Comparison of ENCODE assay signal across 25 cellular contexts in genomic region chr16:47872228-47872627, GRCh38.
"Had no signal": no experiment of that assay in that cellular context is flagged by ENCODE, and none has a peak within 500 bp of the region (broad histone marks: within the 10 kb centered on the region; RNA-seq: fewer than 3 reads in every experiment).

No MANE protein-coding gene starts in this region.

- H3K36me3 ChIP-seq: breast epithelium had no signal

- H3K9me3 ChIP-seq: breast epithelium had no signal

- FAIRE-seq: RCC 7860 had no signal

- H3K9me3 Mint-ChIP-seq: activated naive CD4-positive, alpha-beta T cell treated with anti-CD3 and anti-CD28 coated beads, Interleukin-2, amount 50 U/mL, for 24 hours had no signal

- H3K4me3 Mint-ChIP-seq: activated CD8-positive, alpha-beta memory T cell treated with anti-CD3 and anti-CD28 coated beads, Interleukin-2, amount 10 ng/mL, durations not matched to agents 7 days and 5 days; activated CD8-positive, alpha-beta T cell treated with anti-CD3 and anti-CD28 coated beads, Interleukin-2, amount 10 ng/mL, durations not matched to agents 7 days and 5 days; activated naive CD4-positive, alpha-beta T cell treated with anti-CD3 and anti-CD28 coated beads, Interleukin-2, amount 50 U/mL, for 24 hours; activated T-cell treated with anti-CD3 and anti-CD28 coated beads, Interleukin-2, amount 50 U/mL, for 24 hours; activated T-helper 1 cell treated with anti-CD3 and anti-CD28 coated beads, Interleukin-12 subunit alpha, Interleukin-12 subunit beta, Interleukin-2, Interleukin-4 antibody, amounts not matched to agents 30 ng/mL and 10 ng/mL and 1 ng/mL, durations not matched to agents 14 hours and 24 hours and 36 hours; T-helper 1 cell treated with Interleukin-12 subunit alpha and Interleukin-12 subunit beta and Interleukin-4 antibody, amounts not matched to agents 30 μg/mL and 1 μg/mL, for 36 hours had no signal

- H3K4me1 Mint-ChIP-seq: activated CD8-positive, alpha-beta memory T cell treated with anti-CD3 and anti-CD28 coated beads, Interleukin-2, amount 10 ng/mL, durations not matched to agents 7 days and 5 days; activated naive CD4-positive, alpha-beta T cell treated with anti-CD3 and anti-CD28 coated beads, Interleukin-2, amount 50 U/mL, for 24 hours had no signal

- H3K36me3 Mint-ChIP-seq: activated CD8-positive, alpha-beta memory T cell treated with anti-CD3 and anti-CD28 coated beads, Interleukin-2, amount 10 ng/mL, durations not matched to agents 7 days and 5 days; activated naive CD4-positive, alpha-beta T cell treated with anti-CD3 and anti-CD28 coated beads, Interleukin-2, amount 50 U/mL, for 24 hours had no signal

- DNase-seq: activated CD4-positive, alpha-beta T cell treated with anti-CD3 and anti-CD28 coated beads for 4 hours; activated CD8-positive, alpha-beta memory T cell treated with anti-CD3 and anti-CD28 coated beads, Interleukin-2, amount 10 ng/mL, durations not matched to agents 7 days and 5 days; activated CD8-positive, alpha-beta T cell treated with anti-CD3 and anti-CD28 coated beads, Interleukin-2, amount 10 ng/mL, durations not matched to agents 7 days and 5 days; activated effector memory CD4-positive, alpha-beta T cell treated with Interleukin-2 at 50 U/mL for 16 hours; activated naive CD4-positive, alpha-beta T cell; activated T-cell treated with anti-CD3 and anti-CD28 coated beads, Interleukin-2, amount 50 U/mL, for 24 hours; aorta; central memory CD4-positive, alpha-beta T cell; MM.1S; NCI-H1092 treated with DMSO at 0.1 percent for 48 hours; NCI-H1436; NCI-H1694 treated with DMSO at 0.1 percent for 48 hours; NCI-H2029 treated with DMSO at 0.1 percent for 48 hours; NCI-H510A treated with DMSO at 0.1 percent for 48 hours; NCI-H69; PC-3; SW 1271 had no signal

- H3K4me3 ChIP-seq: breast epithelium, SK-N-MC had no signal

- H3K27ac ChIP-seq: breast epithelium, KMS-11, SK-N-MC had no signal

- H3K27ac Mint-ChIP-seq: activated CD8-positive, alpha-beta memory T cell treated with anti-CD3 and anti-CD28 coated beads, Interleukin-2, amount 10 ng/mL, durations not matched to agents 7 days and 5 days; activated CD8-positive, alpha-beta T cell treated with anti-CD3 and anti-CD28 coated beads, Interleukin-2, amount 10 ng/mL, durations not matched to agents 7 days and 5 days; activated naive CD4-positive, alpha-beta T cell treated with anti-CD3 and anti-CD28 coated beads, Interleukin-2, amount 50 U/mL, for 24 hours; activated T-cell treated with anti-CD3 and anti-CD28 coated beads, Interleukin-2, amount 50 U/mL, for 24 hours; activated T-helper 1 cell treated with anti-CD3 and anti-CD28 coated beads, Interleukin-12 subunit alpha, Interleukin-12 subunit beta, Interleukin-2, Interleukin-4 antibody, amounts not matched to agents 30 ng/mL and 10 ng/mL and 1 ng/mL, durations not matched to agents 14 hours and 24 hours and 36 hours; T-helper 1 cell treated with Interleukin-12 subunit alpha and Interleukin-12 subunit beta and Interleukin-4 antibody, amounts not matched to agents 30 μg/mL and 1 μg/mL, for 36 hours had no signal

- H3K27me3 ChIP-seq: breast epithelium had no signal

- H3K4me1 ChIP-seq: breast epithelium had no signal

- ATAC-seq: activated CD4-positive, CD25-positive, alpha-beta regulatory T cell treated with anti-CD3 and anti-CD28 coated beads, Interleukin-2, amount 50 U/mL, for 24 hours; activated CD8-positive, alpha-beta memory T cell treated with anti-CD3 and anti-CD28 coated beads, Interleukin-2, amount 10 ng/mL, durations not matched to agents 7 days and 5 days; activated CD8-positive, alpha-beta T cell treated with anti-CD3 and anti-CD28 coated beads, Interleukin-2, amount 10 ng/mL, durations not matched to agents 7 days and 5 days; PC-3 had no signal

- H3K27me3 Mint-ChIP-seq: activated CD8-positive, alpha-beta memory T cell treated with anti-CD3 and anti-CD28 coated beads, Interleukin-2, amount 10 ng/mL, durations not matched to agents 7 days and 5 days; activated T-cell treated with anti-CD3 and anti-CD28 coated beads, Interleukin-2, amount 50 U/mL, for 24 hours had no signal
